Comparison of ENCODE assay signal across 1 cellular context in genomic region chr19:48720251-48720612, GRCh38.
A peak's percentile ranks its signal among the peaks of the same experiment; 100 is the strongest.
TF ChIP-seq lines count a peak whose summit lies in the region.

No MANE protein-coding gene starts in this region.

TF ChIP-seq in K562, 482 proteins besides CTCF, POLR2A, EP300 and RAD21:
- TF ChIP-seq POLR2AphosphoS5 (IDR thresholded peaks at IDR 0.05; ENCODE audit: control insufficient read depth, insufficient read depth, low read depth, low read length) (no peak), PTBP1 (IDR thresholded peaks at IDR 0.05; ENCODE audit: low read depth, low read length) (no peak), FOXA1 (IDR thresholded peaks at IDR 0.05; ENCODE audit: borderline replicate concordance) (no peak), TEAD2 (tag; IDR thresholded peaks at IDR 0.05) (no peak), PPARD (CRISPR knock-in tag; IDR thresholded peaks at IDR 0.05) (no peak), ERF (CRISPR knock-in tag; IDR thresholded peaks at IDR 0.05) (0 out of 2 replicates have a peak, but pooled peaks have one; percentile 28), TAL1 (IDR thresholded peaks at IDR 0.05) (no peak), LEF1 (IDR thresholded peaks at IDR 0.05) (no peak), GTF3C2 (IDR thresholded peaks at IDR 0.05; ENCODE audit: borderline replicate concordance, extremely low read depth, insufficient read length) (no peak), PATZ1 (CRISPR knock-in tag; IDR thresholded peaks at IDR 0.05; ENCODE audit: borderline replicate concordance) (0 out of 2 replicates have a peak, but pooled peaks have one; percentile 35), MITF (IDR thresholded peaks at IDR 0.05) (no peak), SMAD4 (CRISPR knock-in tag; conservative IDR thresholded peaks at IDR 0.05) (no peak), TCF7 (IDR thresholded peaks at IDR 0.05; ENCODE audit: borderline replicate concordance) (0 out of 2 replicates have a peak, but pooled peaks have one; percentile 14), CTCFL (IDR thresholded peaks at IDR 0.05; ENCODE audit: borderline replicate concordance, insufficient read depth, low read depth, low read length, poor library complexity, severe bottlenecking) (no peak), SIX5 (IDR thresholded peaks at IDR 0.05; ENCODE audit: borderline replicate concordance in 1 of 2, insufficient read depth in 1 of 2, low read depth in 1 of 2, low read length in 2 of 2) (no peak), MLLT1 (IDR thresholded peaks at IDR 0.05) (no peak), MNT (conservative IDR thresholded peaks at IDR 0.05) (no peak), PHF8 (IDR thresholded peaks at IDR 0.05; ENCODE audit: borderline replicate concordance, low read length) (peak; percentile 30; the same call in 1 of the 2 replicates), SUPT5H (IDR thresholded peaks at IDR 0.05) (0 out of 2 replicates have a peak, but pooled peaks have one; percentile 26), ZNF140 (CRISPR knock-in tag; IDR thresholded peaks at IDR 0.05) (no peak), HDGF (IDR thresholded peaks at IDR 0.05) (peak; percentile 34; the same call in 1 of the 2 replicates), MEF2A (IDR thresholded peaks at IDR 0.05; ENCODE audit: control insufficient read depth, low read depth, low read length) (peak; percentile 43; the same call in 1 of the 2 replicates), CHD4 (IDR thresholded peaks at IDR 0.05; ENCODE audit: insufficient read depth, insufficient replicate concordance, low read depth, low read length, poor library complexity, severe bottlenecking) (no peak), ZNF668 (CRISPR knock-in tag; IDR thresholded peaks at IDR 0.05) (no peak), GATAD2A (IDR thresholded peaks at IDR 0.05) (no peak), NBN (IDR thresholded peaks at IDR 0.05; ENCODE audit: low read depth) (no peak), PRPF4 (IDR thresholded peaks at IDR 0.05; ENCODE audit: insufficient read depth, low read depth, low read length, poor library complexity, severe bottlenecking) (no peak), ZNF639 (CRISPR knock-in tag; conservative IDR thresholded peaks at IDR 0.05 in 1 of 2, IDR thresholded peaks at IDR 0.05 in 1 of 2) (no peak), ZKSCAN1 (IDR thresholded peaks at IDR 0.05; ENCODE audit: low read depth, low read length) (no peak), BRD4 (IDR thresholded peaks at IDR 0.05) (no peak), ZBTB7A (IDR thresholded peaks at IDR 0.05; ENCODE audit: borderline replicate concordance, control insufficient read depth, low read depth, low read length) (peak; percentile 47; the same call in 1 of the 2 replicates), BRF1 (IDR thresholded peaks at IDR 0.05; ENCODE audit: borderline replicate concordance, extremely low read depth, insufficient read length) (no peak), ZNF146 (CRISPR knock-in tag; IDR thresholded peaks at IDR 0.05; ENCODE audit: unreplicated experiment) (no peak), TFAM (CRISPR knock-in tag; conservative IDR thresholded peaks at IDR 0.05) (no peak), MEF2D (tag; conservative IDR thresholded peaks at IDR 0.05; ENCODE audit: low read depth) (0 out of 2 replicates have a peak, but pooled peaks have one; percentile 29), ZNF175 (CRISPR knock-in tag; IDR thresholded peaks at IDR 0.05; ENCODE audit: low read depth) (no peak), TBP (optimal IDR thresholded peaks at IDR 0.05; ENCODE audit: low read depth, low read length) (no peak), TCFL5 (CRISPR knock-in tag; conservative IDR thresholded peaks at IDR 0.05) (no peak), SMARCA4 (IDR thresholded peaks at IDR 0.05) (no peak), ETS1 (conservative IDR thresholded peaks at IDR 0.05; ENCODE audit: control insufficient read depth, low read depth, low read length) (0 out of 2 replicates have a peak, but pooled peaks have one; percentile 38)
TF ChIP-seq in K562: peak in this region for 10.
